1 cellular context compared by ENCODE assay signal in the genomic region with DNA sequence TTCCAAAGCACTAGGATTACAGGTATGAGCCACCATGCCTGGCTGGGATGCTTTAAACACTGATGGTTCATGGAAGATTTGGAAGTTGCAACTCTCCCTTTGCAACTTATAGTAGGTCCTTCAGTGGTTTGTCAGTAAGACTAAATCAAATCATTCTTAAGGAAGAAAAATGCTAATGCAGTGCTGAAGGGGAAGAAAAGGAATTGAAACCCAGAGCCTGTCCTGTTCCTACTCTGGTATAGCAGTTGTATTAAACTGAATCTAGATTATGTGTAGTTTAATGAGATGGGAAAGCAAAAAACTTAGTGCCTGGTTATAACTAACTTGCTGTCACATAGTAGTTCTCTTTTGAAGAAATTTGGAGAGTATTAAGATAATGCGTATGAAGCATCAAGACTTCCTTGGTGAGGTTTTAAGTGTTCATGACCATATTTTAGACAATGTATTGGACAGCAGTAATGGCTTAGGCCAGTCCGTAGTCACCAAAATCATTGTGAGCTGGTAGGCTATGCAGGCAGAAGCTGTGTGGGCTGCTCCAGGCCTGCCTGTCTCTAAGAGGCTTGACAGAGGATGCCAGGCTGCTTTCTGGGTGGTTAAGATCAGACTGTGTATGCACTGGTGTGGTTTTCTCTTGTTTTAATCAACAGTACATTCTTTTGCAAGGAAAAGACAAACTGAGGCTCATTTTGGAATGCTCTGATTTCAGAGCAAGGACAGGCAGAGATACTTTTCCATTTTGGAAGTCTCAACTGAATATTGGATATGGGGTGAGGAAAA.
TF ChIP-seq lines count a peak whose summit lies in the region.

No MANE protein-coding gene starts in this region.

TF ChIP-seq in GM12878, 131 proteins besides CTCF, POLR2A, EP300 and RAD21:
- TF ChIP-seq RAD51 (IDR thresholded peaks at IDR 0.05) (no peak), LARP7 (IDR thresholded peaks at IDR 0.05) (no peak), NR2C2 (IDR thresholded peaks at IDR 0.05; ENCODE audit: borderline replicate concordance, control insufficient read depth, insufficient read length, low read depth) (no peak), BHLHE40 (IDR thresholded peaks at IDR 0.05; ENCODE audit: borderline replicate concordance in 1 of 2, low read depth in 2 of 2, low read length in 1 of 2) (no peak), IRF3 (IDR thresholded peaks at IDR 0.05) (no peak), SPI1 (IDR thresholded peaks at IDR 0.05; ENCODE audit: borderline replicate concordance, insufficient read depth, low read depth, low read length) (peak; percentile 59; the same call in 1 of the 2 replicates), TARDBP (IDR thresholded peaks at IDR 0.05; ENCODE audit: borderline replicate concordance) (no peak), FOXM1 (IDR thresholded peaks at IDR 0.05; ENCODE audit: low read depth, low read length) (no peak)
- TF ChIP-seq, protein P1, sequence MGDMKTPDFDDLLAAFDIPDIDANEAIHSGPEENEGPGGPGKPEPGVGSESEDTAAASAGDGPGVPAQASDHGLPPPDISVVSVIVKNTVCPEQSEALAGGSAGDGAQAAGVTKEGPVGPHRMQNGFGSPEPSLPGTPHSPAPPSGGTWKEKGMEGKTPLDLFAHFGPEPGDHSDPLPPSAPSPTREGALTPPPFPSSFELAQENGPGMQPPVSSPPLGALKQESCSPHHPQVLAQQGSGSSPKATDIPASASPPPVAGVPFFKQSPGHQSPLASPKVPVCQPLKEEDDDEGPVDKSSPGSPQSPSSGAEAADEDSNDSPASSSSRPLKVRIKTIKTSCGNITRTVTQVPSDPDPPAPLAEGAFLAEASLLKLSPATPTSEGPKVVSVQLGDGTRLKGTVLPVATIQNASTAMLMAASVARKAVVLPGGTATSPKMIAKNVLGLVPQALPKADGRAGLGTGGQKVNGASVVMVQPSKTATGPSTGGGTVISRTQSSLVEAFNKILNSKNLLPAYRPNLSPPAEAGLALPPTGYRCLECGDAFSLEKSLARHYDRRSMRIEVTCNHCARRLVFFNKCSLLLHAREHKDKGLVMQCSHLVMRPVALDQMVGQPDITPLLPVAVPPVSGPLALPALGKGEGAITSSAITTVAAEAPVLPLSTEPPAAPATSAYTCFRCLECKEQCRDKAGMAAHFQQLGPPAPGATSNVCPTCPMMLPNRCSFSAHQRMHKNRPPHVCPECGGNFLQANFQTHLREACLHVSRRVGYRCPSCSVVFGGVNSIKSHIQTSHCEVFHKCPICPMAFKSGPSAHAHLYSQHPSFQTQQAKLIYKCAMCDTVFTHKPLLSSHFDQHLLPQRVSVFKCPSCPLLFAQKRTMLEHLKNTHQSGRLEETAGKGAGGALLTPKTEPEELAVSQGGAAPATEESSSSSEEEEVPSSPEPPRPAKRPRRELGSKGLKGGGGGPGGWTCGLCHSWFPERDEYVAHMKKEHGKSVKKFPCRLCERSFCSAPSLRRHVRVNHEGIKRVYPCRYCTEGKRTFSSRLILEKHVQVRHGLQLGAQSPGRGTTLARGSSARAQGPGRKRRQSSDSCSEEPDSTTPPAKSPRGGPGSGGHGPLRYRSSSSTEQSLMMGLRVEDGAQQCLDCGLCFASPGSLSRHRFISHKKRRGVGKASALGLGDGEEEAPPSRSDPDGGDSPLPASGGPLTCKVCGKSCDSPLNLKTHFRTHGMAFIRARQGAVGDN (IDR thresholded peaks at IDR 0.05): no peak
